10 cellular contexts compared by ENCODE assay signal in the genomic region with DNA sequence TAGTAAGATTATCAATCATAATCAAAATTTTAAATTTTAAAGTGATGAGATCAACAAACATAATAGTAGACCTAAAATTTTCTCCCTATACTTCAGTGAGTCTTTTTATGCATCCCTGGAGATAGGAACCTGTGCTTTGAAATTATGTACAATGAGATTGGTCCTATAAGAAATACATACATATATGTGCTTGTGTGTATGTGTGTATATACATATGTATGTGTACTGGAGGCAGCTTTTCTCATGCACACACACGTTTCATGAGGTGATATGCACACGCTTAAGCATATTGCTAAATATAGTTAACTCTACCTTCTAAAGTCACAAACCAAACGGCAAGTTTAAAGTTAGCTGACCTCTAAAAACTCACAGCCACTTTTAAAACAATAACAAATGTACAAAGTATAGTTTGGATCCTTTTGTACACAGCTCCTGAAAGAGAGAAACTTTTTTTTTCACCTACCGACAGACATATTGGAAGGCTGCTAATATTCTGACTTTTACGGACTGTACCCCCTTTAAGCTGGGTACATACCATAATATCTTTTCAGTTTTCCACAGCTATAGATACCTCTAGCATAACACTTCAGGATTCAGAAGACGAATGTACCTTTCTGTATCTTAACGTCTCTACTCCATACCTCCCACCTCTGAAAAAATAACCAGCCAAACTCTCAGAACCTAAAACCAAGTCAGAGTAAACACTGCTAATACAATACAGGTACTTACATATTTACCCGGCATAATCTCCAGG. TPM values are rescaled to one million over a fixed set of nuclear protein-coding genes. Genes with fewer than 3 reads are reported as not detected.
A peak's percentile ranks its signal among the peaks of the same experiment; 100 is the strongest.
DNase-seq lines count a peak whose midpoint lies in the region; ATAC-seq, FAIRE-seq and TF ChIP-seq lines count a peak whose summit lies in the region.
"Had no signal": no experiment of that assay in that cellular context is flagged by ENCODE, and none has a peak within 500 bp of the region (broad histone marks: within the 10 kb centered on the region; RNA-seq: fewer than 3 reads in every experiment).

No MANE protein-coding gene starts in this region.

- DNase-seq in GM12864 (ENCODE audit: low read depth) (no peak), T-cell (no peak), fibroblast of the aortic adventitia (ENCODE audit: low read depth) (no peak), gastrocnemius medialis (no peak), HK-2 (ENCODE audit: unreplicated experiment) (no peak), small intestine (no peak), GM19238 (ENCODE audit: insufficient read length, low spot score) (no peak), left lobe of liver (ENCODE audit: low spot score) (no peak)
- DNase-seq: activated naive CD4-positive, alpha-beta T cell treated with Interleukin-2 at 50 U/mL for 16 hours; NCI-H748 treated with DMSO at 0.1 percent for 48 hours had no signal

- H3K4me1 ChIP-seq in gastrocnemius medialis (peaks cover 77% of the 10 kb centered on the region in 2 donors), small intestine (ENCODE audit: control insufficient read depth in 2 of 2, insufficient read depth in 1 of 2, low read depth in 1 of 2, low read length in 1 of 2) (peaks cover 8 to 17% of the 10 kb centered on the region in 2 donors)

- no peak for ATAC-seq in T-cell (replicated peaks in 1 of 4)
- no peak for ATAC-seq in gastrocnemius medialis
- no peak for ATAC-seq in left lobe of liver

- CTCF ChIA-PET in T-cell (lab: Charles Lee) = interaction anchor here in 1 of 2 donors (0.6 to 1.0 kb wide), 2 partner anchors 25 to 1987 kb away, joined by 3 to 6 read pairs; no protein-coding TSS in a partner anchor

- H3K36me3 ChIP-seq in gastrocnemius medialis = no peaks in the 10 kb centered on the region
- H3K36me3 ChIP-seq in small intestine (ENCODE audit: control insufficient read depth in 2 of 2, insufficient read depth in 2 of 2, low read length in 2 of 2) = no peaks in the 10 kb centered on the region

- FAIRE-seq in small intestine (lab: Jason Lieb, UNC) = no peak

- H3K9me3 ChIP-seq in gastrocnemius medialis (no peaks in the 10 kb centered on the region), small intestine (ENCODE audit: control insufficient read depth, low read depth) (no peaks in the 10 kb centered on the region)

- no peak for TF ChIP-seq POLR2A in gastrocnemius medialis (IDR thresholded peaks at IDR 0.05)

- intact Hi-C loops in gastrocnemius medialis (cut with DNase I; ENCODE audit: low total_unique reads) = loop anchor here (5.0 to 10.0 kb wide), 4 partner anchors 380 to 900 kb away; partner anchors contain the start of genes CCDC7, KIF5B and NRP1

- in situ Hi-C loops in gastrocnemius medialis (cut with MboI; ENCODE audit: low sequenced_read_pairs in 4 of 4) = no loop called here

- no peak for TF ChIP-seq CTCF in GM12864 (IDR thresholded peaks at IDR 0.05; ENCODE audit: low read depth, low read length, missing control alignments)
- TF ChIP-seq CTCF in fibroblast of the aortic adventitia (IDR thresholded peaks at IDR 0.05; ENCODE audit: insufficient read depth, low read length) = no peak
- TF ChIP-seq CTCF in gastrocnemius medialis (IDR thresholded peaks at IDR 0.05 in 4 of 5, conservative IDR thresholded peaks at IDR 0.05 in 1 of 5) = no peak

- POLR2A ChIA-PET in T-cell (lab: Charles Lee) = interaction anchor here (0.6 to 1.3 kb wide), 4 partner anchors 12 to 269 kb away, joined by 3 to 4 read pairs (median 3); no protein-coding TSS in a partner anchor

- no peaks in the 10 kb centered on the region for H3K9me3 Mint-ChIP-seq in T-cell

- peak overlapping the region; percentile 57 to 85 (median 82) for H3K4me3 Mint-ChIP-seq in T-cell

- no peaks in the 10 kb centered on the region for H3K27me3 Mint-ChIP-seq in T-cell

- H3K27ac ChIP-seq in gastrocnemius medialis (peak overlapping the region; percentile 93 to 98 (median 96)), small intestine (ENCODE audit: low read depth in 1 of 2, low read length in 1 of 2) (no peak overlapping the region)

- WGBS in small intestine, 3 donors = 24 to 40% (median 40%) methylated on average over 8 of the region's 8 CpGs

- peaks cover 10% of the 10 kb centered on the region for H3K36me3 Mint-ChIP-seq in T-cell

- peak overlapping the region; percentile 72 to 88 for H3K27ac Mint-ChIP-seq in T-cell

- no peaks in the 10 kb centered on the region for H3K27me3 ChIP-seq in gastrocnemius medialis
- H3K27me3 ChIP-seq in small intestine (ENCODE audit: control insufficient read depth in 2 of 2, insufficient read depth in 2 of 2, low read length in 2 of 2) = no peaks in the 10 kb centered on the region

- peaks cover 64 to 79% (median 76%) of the 10 kb centered on the region in 3 donors for H3K4me1 Mint-ChIP-seq in T-cell

- H3K4me3 ChIP-seq in GM12864 (ENCODE audit: low read depth, low read length) = peak overlapping the region; percentile 97; the same call in 1 of the 2 replicates
- peak overlapping the region; percentile 81 for H3K4me3 ChIP-seq in fibroblast of the aortic adventitia (ENCODE audit: low read depth, low read length)
- H3K4me3 ChIP-seq in gastrocnemius medialis = peak overlapping the region; percentile 72 to 96 (median 76)
- H3K4me3 ChIP-seq in small intestine (ENCODE audit: low read depth in 1 of 2, low read length in 2 of 2) = peak overlapping the region in 1 of 2 donors; percentile 35

RNA-seq across cellular contexts. Expression of gene ITGB1, which starts 3.3 kb away (rescaled TPM):
- total RNA-seq in T-cell (100 to 1,000 TPM; 140 to 269 (median 177) TPM), fibroblast of the aortic adventitia (ENCODE audit: low replicate concordance) (2,201 and 3,050 TPM in 2 replicates), gastrocnemius medialis (100 to 1,000 TPM; 242 to 379 (median 368) TPM), left lobe of liver (142 TPM)
- 100 to 1,000 TPM in 1 of 3 donors, 10 to 100 TPM in 2; 42.3 to 172 (median 51.3) TPM for polyA plus RNA-seq in small intestine

Comparison
In these comparisons a context has a peak if more than half of its experiments do, and no peak if none do; other contexts are left out.
1. H3K27ac ChIP-seq: peak in gastrocnemius medialis (4 of 4); none in small intestine (0 of 2).